ENCODE assay signal across 8 cellular contexts in genomic region chr2:96251721-96252292, GRCh38. TPM values are rescaled to one million over a fixed set of nuclear protein-coding genes. Genes with fewer than 3 reads are reported as not detected.
DNase-seq lines count a peak whose midpoint lies in the region; ATAC-seq, FAIRE-seq and TF ChIP-seq lines count a peak whose summit lies in the region.

No MANE protein-coding gene starts in this region.

- no peak overlapping the region for H2BK20ac ChIP-seq in IMR-90 (ENCODE audit: low read depth, low read length)

- peak overlapping the region; percentile 75 for H2AK9ac ChIP-seq in IMR-90 (replicated peaks; ENCODE audit: low read depth, low read length, poor library complexity)

- POLR2A ChIA-PET in AG04450 (lab: Yijun Ruan, JAX) (interaction anchor here (0.6 to 1.9 kb wide), 2 partner anchors 44 to 56 kb away, joined by 6 read pairs; partner anchors contain the start of gene STARD7), IMR-90 (lab: Charles Lee; ENCODE audit: unreplicated experiment) (no interaction called here), K562 (lab: Yijun Ruan, JAX) (interaction anchor here (1.0 kb wide), 1 partner anchor 13 kb away, joined by 5 read pairs; no protein-coding TSS in a partner anchor)

- peak overlapping the region; percentile 28; the same call in 1 of the 2 replicates for H3K14ac ChIP-seq in IMR-90 (replicated peaks; ENCODE audit: low read depth, low read length)

- H2BK5ac ChIP-seq in IMR-90 (ENCODE audit: low read depth, low read length, poor library complexity, severe bottlenecking): peak overlapping the region; percentile 55

- TF ChIP-seq RAD21 in IMR-90 (IDR thresholded peaks at IDR 0.05; ENCODE audit: low read length): no peak
- TF ChIP-seq RAD21 in K562 (CRISPR knock-in tag; conservative IDR thresholded peaks at IDR 0.05 in 1 of 2, IDR thresholded peaks at IDR 0.05 in 1 of 2): no peak

- intact Hi-C loops in IMR-90 (cut with micrococcal nuclease) (no loop called here), K562 (cut with micrococcal nuclease) (no loop called here)

- H3K4ac ChIP-seq in IMR-90 (ENCODE audit: low read depth, low read length): peak overlapping the region; percentile 51

- H4K5ac ChIP-seq in IMR-90 (ENCODE audit: low read depth, low read length): no peak overlapping the region

- dilution Hi-C loops in IMR-90 (cut with HindIII; ENCODE audit: low sequenced_read_pairs, unreplicated experiment): no loop called here

- BruUV-seq in IMR-90 (replicated peaks; lab: Mats Ljungman, UMichigan): TSS peak; percentile 47
- no TSS peak for BruUV-seq in K562 (replicated peaks; lab: Mats Ljungman, UMichigan)

- H3K4me3 ChIP-seq in AG04450 (ENCODE audit: low read depth, low read length) (no peak overlapping the region), IMR-90 (ENCODE audit: insufficient read depth, low read depth, low read length) (no peak overlapping the region), K562 (no peak overlapping the region), subcutaneous abdominal adipose tissue (ENCODE audit: low read depth in 1 of 5, low read length in 5 of 5) (no peak overlapping the region)

- no peak for TF ChIP-seq POLR2A in IMR-90 (IDR thresholded peaks at IDR 0.05; ENCODE audit: low read depth, low read length)
- no peak for TF ChIP-seq POLR2A in K562 (conservative IDR thresholded peaks at IDR 0.05)

- H3K23ac ChIP-seq in IMR-90 (ENCODE audit: low read depth, low read length): peak overlapping the region; percentile 71

- no peaks in the 10 kb centered on the region for H3K79me2 ChIP-seq in K562 (ENCODE audit: control insufficient read depth, insufficient read depth, low read length)

- H3K9me1 ChIP-seq in IMR-90 (ENCODE audit: insufficient read depth, low read length) (peaks cover 26% of the 10 kb centered on the region), K562 (ENCODE audit: control insufficient read depth, insufficient read depth, low read length) (no peaks in the 10 kb centered on the region)

- H4K91ac ChIP-seq in IMR-90 (ENCODE audit: insufficient read depth, low read depth, low read length): 0 out of 2 replicates have a peak overlapping the region, but pooled peaks have one; percentile 17

- H3K79me1 ChIP-seq in IMR-90 (ENCODE audit: low read depth in 1 of 2, low read length in 2 of 2): peaks cover 11 to 35% of the 10 kb centered on the region in 2 experiments; a peak in 3 of 4 replicates

- H3K9ac ChIP-seq in IMR-90 (ENCODE audit: low read depth, low read length) (peak overlapping the region; percentile 10; the same call in 1 of the 2 replicates), K562 (ENCODE audit: insufficient read depth in 1 of 2, low read depth in 2 of 2, low read length in 2 of 2) (peak overlapping the region in 1 of 2 experiments; percentile 54; a peak in 2 of 4 replicates), subcutaneous abdominal adipose tissue (ENCODE audit: low read length in 5 of 5) (no peak overlapping the region)

- H3K18ac ChIP-seq in IMR-90 (ENCODE audit: low read depth, low read length): no peak overlapping the region

- in situ Hi-C loops in IMR-90 (cut with MboI; ENCODE audit: low sequenced_read_pairs): loop anchor here (25.0 kb wide), 1 partner anchor 240 kb away; no protein-coding TSS in a partner anchor
- in situ Hi-C loops in K562 (cut with MboI): no loop called here

- DNase-seq in AG04450 (ENCODE audit: low read depth, low spot score): peak; percentile 85
- peak; percentile 97 for DNase-seq in IMR-90
- DNase-seq in K562 (ENCODE audit: extremely low read depth in 1 of 4, low spot score in 3 of 4): peak in 3 of 4 experiments; percentile 42 to 48 (median 48)
- peak; percentile 58 for DNase-seq in iPS-NIHi7 (ENCODE audit: extremely low spot score)
- no peak for DNase-seq in NCI-H446 treated with DMSO at 0.1 percent for 48 hours (lab: John Stamatoyannopoulos, UW)

- CTCF ChIA-PET in AG04450 (lab: Charles Lee): no interaction called here
- CTCF ChIA-PET in IMR-90 (lab: Yijun Ruan, JAX): no interaction called here
- CTCF ChIA-PET in K562 (lab: Yijun Ruan, JAX; ENCODE audit: low intra/inter-chr PET ratio): interaction anchor here (0.6 kb wide), 1 partner anchor 34 kb away, joined by 3 read pairs; no protein-coding TSS in a partner anchor

- H4K20me1 ChIP-seq in IMR-90 (ENCODE audit: insufficient read depth, low read length) (peaks cover 9% of the 10 kb centered on the region), K562 (replicated peaks; ENCODE audit: control insufficient read depth, insufficient read depth, low read length) (no peaks in the 10 kb centered on the region)

- H2AFZ ChIP-seq in IMR-90 (replicated peaks; ENCODE audit: low read length, poor library complexity) (peak overlapping the region; percentile 77), K562 (ENCODE audit: low read depth, low read length) (no peak overlapping the region)

- 30% methylated on average over 3 of the region's 6 CpGs; no CpG with 5 or more reads in 1 of the 2 experiments for WGBS in IMR-90 (ENCODE audit: extremely low coverage in 2 of 2, insufficient read length in 1 of 2), 2 experiments
- WGBS in K562 (ENCODE audit: insufficient coverage, low coverage, missing lambda C conversion rate): 79% methylated on average over 6 of the region's 6 CpGs

- peak overlapping the region; percentile 48; the same call in 1 of the 2 replicates for H2AK5ac ChIP-seq in IMR-90 (ENCODE audit: low read depth, low read length)

- ATAC-seq in IMR-90 (ENCODE audit: low read depth) (peak; percentile 98), K562 (peak; percentile 85), HG02642 (IDR thresholded peaks at IDR 0.05; ENCODE audit: poor library complexity, unreplicated experiment) (no peak), GM18520 (IDR thresholded peaks at IDR 0.05; ENCODE audit: unreplicated experiment) (no peak)

- H4K8ac ChIP-seq in IMR-90 (ENCODE audit: low read depth in 2 of 2, low read length in 2 of 2): peak overlapping the region in 1 of 2 experiments; percentile 61; a peak in 2 of 4 replicates

- H3K9me3 ChIP-seq in AG04450 (ENCODE audit: control insufficient read depth, insufficient read depth, low read length) (no peaks in the 10 kb centered on the region), IMR-90 (ENCODE audit: control insufficient read depth, insufficient read depth, low read length) (no peaks in the 10 kb centered on the region), K562 (replicated peaks; ENCODE audit: control insufficient read depth, insufficient read depth, low read depth, low read length) (no peaks in the 10 kb centered on the region), subcutaneous abdominal adipose tissue (ENCODE audit: control insufficient read depth in 5 of 5, low read length in 5 of 5) (no peaks in the 10 kb centered on the region)

- H2BK15ac ChIP-seq in IMR-90 (ENCODE audit: low read depth, low read length): no peak overlapping the region

- peak overlapping the region; percentile 51 for H3K4me2 ChIP-seq in IMR-90 (ENCODE audit: low read depth, low read length)
- H3K4me2 ChIP-seq in K562 (ENCODE audit: insufficient read depth, low read length): no peak overlapping the region

- 0 out of 2 replicates have a peak overlapping the region, but pooled peaks have one; percentile 2 for H2BK120ac ChIP-seq in IMR-90 (ENCODE audit: low read depth, low read length)

- no peak overlapping the region; the same call in 1 of the 2 replicates for H3K56ac ChIP-seq in IMR-90 (ENCODE audit: extremely low read depth, insufficient read depth, low read length)

- TF ChIP-seq EP300 in K562 (IDR thresholded peaks at IDR 0.05; ENCODE audit: low read length): no peak

- FAIRE-seq in K562 (lab: Jason Lieb, UNC): peak; percentile 64

- no peaks in the 10 kb centered on the region for H3K27me3 ChIP-seq in AG04450 (ENCODE audit: control insufficient read depth, insufficient read depth, low read length)
- H3K27me3 ChIP-seq in IMR-90 (ENCODE audit: control insufficient read depth, insufficient read depth, low read length): no peaks in the 10 kb centered on the region
- H3K27me3 ChIP-seq in K562 (ENCODE audit: control insufficient read depth in 2 of 2, insufficient read depth in 2 of 2, low read length in 2 of 2): no peaks in the 10 kb centered on the region
- H3K27me3 ChIP-seq in subcutaneous abdominal adipose tissue (ENCODE audit: control insufficient read depth in 5 of 5, insufficient read depth in 4 of 5, low read length in 5 of 5): no peaks in the 10 kb centered on the region

- H3K36me3 ChIP-seq in IMR-90 (ENCODE audit: control insufficient read depth, insufficient read depth, low read length): peaks cover 35% of the 10 kb centered on the region
- peaks cover 45% of the 10 kb centered on the region; the same call in 2 of the 3 replicates for H3K36me3 ChIP-seq in K562 (ENCODE audit: control insufficient read depth, insufficient read depth, low read length)
- peaks cover 3 to 46% (median 38%) of the 10 kb centered on the region in 5 donors for H3K36me3 ChIP-seq in subcutaneous abdominal adipose tissue (ENCODE audit: control insufficient read depth in 5 of 5, insufficient read depth in 5 of 5, low read length in 5 of 5)

- H3K4me1 ChIP-seq in IMR-90 (ENCODE audit: control insufficient read depth, insufficient read depth, low read length) (peaks cover 11% of the 10 kb centered on the region), K562 (replicated peaks in 1 of 2; ENCODE audit: control insufficient read depth in 2 of 2, insufficient read depth in 2 of 2, low read length in 2 of 2) (peaks cover 3 to 4% of the 10 kb centered on the region in 2 experiments; a peak in 4 of 5 replicates), subcutaneous abdominal adipose tissue (ENCODE audit: control insufficient read depth in 5 of 5, insufficient read depth in 5 of 5, low read length in 5 of 5) (peaks cover 10 to 58% (median 43%) of the 10 kb centered on the region in 5 donors)

- TF ChIP-seq CTCF in AG04450 (IDR thresholded peaks at IDR 0.05; ENCODE audit: low read depth, low read length): no peak
- TF ChIP-seq CTCF in IMR-90 (conservative IDR thresholded peaks at IDR 0.05; ENCODE audit: low read depth, low read length): no peak
- no peak for TF ChIP-seq CTCF in K562 (IDR thresholded peaks at IDR 0.05 in 2 of 3, conservative IDR thresholded peaks at IDR 0.05 in 1 of 3; ENCODE audit: insufficient read depth in 2 of 3, low read depth in 1 of 3, low read length in 3 of 3)

- H3K27ac ChIP-seq in AG04450 (ENCODE audit: low read depth, low read length): peak overlapping the region; percentile 68
- peak overlapping the region; percentile 53 for H3K27ac ChIP-seq in IMR-90 (ENCODE audit: insufficient read depth, low read length)
- no peak overlapping the region for H3K27ac ChIP-seq in K562 (ENCODE audit: extremely low read depth, low read depth, low read length)
- H3K27ac ChIP-seq in subcutaneous abdominal adipose tissue (ENCODE audit: low read depth, low read length): peak overlapping the region; percentile 44

RNA-seq across cellular contexts. Expression of gene TMEM127, which starts 14.0 kb away (rescaled TPM):
- polyA plus RNA-seq in AG04450 (2011; rRNA removed): 45.3 and 48.7 TPM in 2 replicates
- 42.2 and 55.9 TPM in 2 replicates for polyA minus RNA-seq in AG04450 (2011; rRNA and poly(A)+ RNA removed)
- total RNA-seq in IMR-90 (2012; rRNA removed): 20.0 and 35.7 TPM in 2 replicates
- 47.6 and 52.2 TPM in 2 replicates for polyA plus RNA-seq in IMR-90 (2012; rRNA removed)
- 15.4 and 45.4 TPM in 2 replicates for polyA plus RNA-seq in IMR-90 (2012; cell fraction: cytosol; rRNA removed)
- polyA plus RNA-seq in IMR-90 (2012; cell fraction: nucleus; rRNA removed; ENCODE audit: low replicate concordance): 28.8 and 33.4 TPM in 2 replicates
- total RNA-seq in K562 (2011; cell fraction: chromatin; rRNA removed; ENCODE audit: low replicate concordance): 14.6 and 42.7 TPM in 2 replicates
- 18.6 and 25.2 TPM in 2 replicates for total RNA-seq in K562 (2011; cell fraction: nucleolus; rRNA removed)
- 23.5 and 33.2 TPM in 2 replicates for total RNA-seq in K562 (2011; cell fraction: nucleoplasm; rRNA removed)
- total RNA-seq in K562 (2014; rRNA removed): 7.2 and 9.8 TPM in 2 replicates
- 6.7 and 6.8 TPM in 2 replicates for total RNA-seq in K562 (2014; rRNA removed; fragmentation: Illumina TruSeq; extraction: Trizol)
- 10.3 and 10.7 TPM in 2 replicates for total RNA-seq in K562 (2015; rRNA removed; fragmentation: Illumina TruSeq; extraction: Trizol)
- total RNA-seq in K562 (2021): 18.6 and 20.0 TPM in 2 replicates
- 10.9 and 16.6 TPM in 2 replicates for polyA plus RNA-seq in K562 (2011; rRNA removed)
- polyA plus RNA-seq in K562 (2011; cell fraction: cytosol; rRNA removed): 10.1 and 20.0 TPM in 2 replicates
- 8.0 and 10.8 TPM in 2 replicates for polyA plus RNA-seq in K562 (2011; cell fraction: nucleus; rRNA removed)
- 14.1 and 20.7 TPM in 2 replicates for polyA plus RNA-seq in K562 (2012)
- polyA plus RNA-seq in K562 (2014; fragmentation: Illumina TruSeq; extraction: Trizol): 16.6 and 17.4 TPM in 2 replicates
- polyA plus RNA-seq in K562 (2014; fragmentation: Nextera tagmentation; extraction: Ambion mirVana): 1 to 10 TPM; 1.7 to 2.0 TPM
- polyA plus RNA-seq in K562 (2014; rRNA removed): 9.9 and 10.8 TPM in 2 replicates
- polyA minus RNA-seq in K562 (2011; rRNA and poly(A)+ RNA removed): 12.4 and 14.8 TPM in 2 replicates
- polyA minus RNA-seq in K562 (2011; cell fraction: cytosol; rRNA and poly(A)+ RNA removed): 8.3 and 14.1 TPM in 2 replicates
- 4.8 and 7.8 TPM in 2 replicates for polyA minus RNA-seq in K562 (2011; cell fraction: nucleus; rRNA and poly(A)+ RNA removed)

RNA-seq across cellular contexts. Expression of gene CIAO1, which starts 14.2 kb away (rescaled TPM):
- 65.2 and 77.0 TPM in 2 replicates for polyA plus RNA-seq in AG04450 (2011; rRNA removed)
- polyA minus RNA-seq in AG04450 (2011; rRNA and poly(A)+ RNA removed): 66.0 and 85.9 TPM in 2 replicates
- 85.5 and 94.3 TPM in 2 replicates for total RNA-seq in IMR-90 (2012; rRNA removed)
- polyA plus RNA-seq in IMR-90 (2012; rRNA removed): 78.8 and 81.1 TPM in 2 replicates
- polyA plus RNA-seq in IMR-90 (2012; cell fraction: cytosol; rRNA removed): 70.6 and 76.8 TPM in 2 replicates
- 68.9 and 97.1 TPM in 2 replicates for polyA plus RNA-seq in IMR-90 (2012; cell fraction: nucleus; rRNA removed; ENCODE audit: low replicate concordance)
- 65.3 and 99.0 TPM in 2 replicates for total RNA-seq in K562 (2011; cell fraction: chromatin; rRNA removed; ENCODE audit: low replicate concordance)
- total RNA-seq in K562 (2011; cell fraction: nucleolus; rRNA removed): 78.5 and 85.1 TPM in 2 replicates
- 62.5 and 66.0 TPM in 2 replicates for total RNA-seq in K562 (2011; cell fraction: nucleoplasm; rRNA removed)
- 121 and 182 TPM in 2 replicates for total RNA-seq in K562 (2014; rRNA removed)
- total RNA-seq in K562 (2014; rRNA removed; fragmentation: Illumina TruSeq; extraction: Trizol): 64.7 and 78.7 TPM in 2 replicates
- total RNA-seq in K562 (2015; rRNA removed; fragmentation: Illumina TruSeq; extraction: Trizol): 85.4 and 89.7 TPM in 2 replicates
- total RNA-seq in K562 (2021): 92.8 and 94.3 TPM in 2 replicates
- polyA plus RNA-seq in K562 (2011; rRNA removed): 102 and 122 TPM in 2 replicates
- 151 and 245 TPM in 2 replicates for polyA plus RNA-seq in K562 (2011; cell fraction: cytosol; rRNA removed)
- 122 and 181 TPM in 2 replicates for polyA plus RNA-seq in K562 (2011; cell fraction: nucleus; rRNA removed)
- 74.5 and 74.6 TPM in 2 replicates for polyA plus RNA-seq in K562 (2012)
- 94.2 and 104 TPM in 2 replicates for polyA plus RNA-seq in K562 (2014; fragmentation: Illumina TruSeq; extraction: Trizol)
- 10 to 100 TPM; 11.4 to 19.2 TPM for polyA plus RNA-seq in K562 (2014; fragmentation: Nextera tagmentation; extraction: Ambion mirVana)
- 145 and 156 TPM in 2 replicates for polyA plus RNA-seq in K562 (2014; rRNA removed)
- polyA minus RNA-seq in K562 (2011; rRNA and poly(A)+ RNA removed): 72.8 and 90.4 TPM in 2 replicates
- polyA minus RNA-seq in K562 (2011; cell fraction: cytosol; rRNA and poly(A)+ RNA removed): 30.5 and 44.8 TPM in 2 replicates
- polyA minus RNA-seq in K562 (2011; cell fraction: nucleus; rRNA and poly(A)+ RNA removed): 45.0 and 45.4 TPM in 2 replicates

RNA-seq across cellular contexts. Expression of gene STARD7, which starts 43.2 kb away (rescaled TPM):
- polyA plus RNA-seq in AG04450 (2011; rRNA removed) (84.2 and 106 TPM in 2 replicates), IMR-90 (2012; rRNA removed) (51.1 and 61.7 TPM in 2 replicates), K562 (2011; rRNA removed) (95.3 and 108 TPM in 2 replicates), K562 (2014; fragmentation: Illumina TruSeq; extraction: Trizol) (136 and 145 TPM in 2 replicates), K562 (2014; fragmentation: Nextera tagmentation; extraction: Ambion mirVana) (100 to 1,000 TPM in 1 of 2 experiments, 10 to 100 TPM in 1; 90.9 to 140 TPM), K562 (2014; rRNA removed) (103 and 122 TPM in 2 replicates)
- 63.6 and 77.1 TPM in 2 replicates for polyA minus RNA-seq in AG04450 (2011; rRNA and poly(A)+ RNA removed)
- total RNA-seq in IMR-90 (2012; rRNA removed) (138 and 189 TPM in 2 replicates), K562 (2014; rRNA removed) (147 and 306 TPM in 2 replicates), K562 (2014; rRNA removed; fragmentation: Illumina TruSeq; extraction: Trizol) (173 and 193 TPM in 2 replicates), K562 (2015; rRNA removed; fragmentation: Illumina TruSeq; extraction: Trizol) (170 and 173 TPM in 2 replicates), K562 (2021) (192 and 196 TPM in 2 replicates)
- 17.9 and 21.7 TPM in 2 replicates for polyA plus RNA-seq in IMR-90 (2012; cell fraction: cytosol; rRNA removed)
- polyA plus RNA-seq in IMR-90 (2012; cell fraction: nucleus; rRNA removed; ENCODE audit: low replicate concordance): 14.0 and 58.9 TPM in 2 replicates
- total RNA-seq in K562 (2011; cell fraction: chromatin; rRNA removed; ENCODE audit: low replicate concordance): 162 and 181 TPM in 2 replicates
- total RNA-seq in K562 (2011; cell fraction: nucleolus; rRNA removed): 102 and 117 TPM in 2 replicates
- total RNA-seq in K562 (2011; cell fraction: nucleoplasm; rRNA removed): 122 and 139 TPM in 2 replicates
- 41.7 and 76.2 TPM in 2 replicates for polyA plus RNA-seq in K562 (2011; cell fraction: cytosol; rRNA removed)
- 118 and 127 TPM in 2 replicates for polyA plus RNA-seq in K562 (2011; cell fraction: nucleus; rRNA removed)
- polyA plus RNA-seq in K562 (2012): 80.3 and 106 TPM in 2 replicates
- 143 and 146 TPM in 2 replicates for polyA minus RNA-seq in K562 (2011; rRNA and poly(A)+ RNA removed)
- 72.4 and 78.6 TPM in 2 replicates for polyA minus RNA-seq in K562 (2011; cell fraction: cytosol; rRNA and poly(A)+ RNA removed)
- polyA minus RNA-seq in K562 (2011; cell fraction: nucleus; rRNA and poly(A)+ RNA removed): 76.7 and 83.3 TPM in 2 replicates

RNA-seq across cellular contexts. Expression of gene SNRNP200, which starts 53.5 kb away (rescaled TPM):
- polyA plus RNA-seq in AG04450 (2011; rRNA removed) (99.0 and 136 TPM in 2 replicates), IMR-90 (2012; rRNA removed) (108 TPM in 2 replicates), K562 (2011; rRNA removed) (191 and 199 TPM in 2 replicates), K562 (2014; fragmentation: Illumina TruSeq; extraction: Trizol) (224 and 231 TPM in 2 replicates), K562 (2014; fragmentation: Nextera tagmentation; extraction: Ambion mirVana) (100 to 1,000 TPM in 1 of 2 experiments, 10 to 100 TPM in 1; 87.9 to 155 TPM), K562 (2014; rRNA removed) (171 and 181 TPM in 2 replicates)
- polyA minus RNA-seq in AG04450 (2011; rRNA and poly(A)+ RNA removed): 231 and 300 TPM in 2 replicates
- total RNA-seq in IMR-90 (2012; rRNA removed) (44.1 and 44.2 TPM in 2 replicates), K562 (2014; rRNA removed) (76.1 and 87.5 TPM in 2 replicates), K562 (2014; rRNA removed; fragmentation: Illumina TruSeq; extraction: Trizol) (66.5 and 77.9 TPM in 2 replicates), K562 (2015; rRNA removed; fragmentation: Illumina TruSeq; extraction: Trizol) (94.4 and 95.0 TPM in 2 replicates), K562 (2021) (188 and 210 TPM in 2 replicates)
- 51.0 and 82.3 TPM in 2 replicates for polyA plus RNA-seq in IMR-90 (2012; cell fraction: cytosol; rRNA removed)
- polyA plus RNA-seq in IMR-90 (2012; cell fraction: nucleus; rRNA removed; ENCODE audit: low replicate concordance): 226 and 252 TPM in 2 replicates
- 357 and 597 TPM in 2 replicates for total RNA-seq in K562 (2011; cell fraction: chromatin; rRNA removed; ENCODE audit: low replicate concordance)
- total RNA-seq in K562 (2011; cell fraction: nucleolus; rRNA removed): 292 and 296 TPM in 2 replicates
- total RNA-seq in K562 (2011; cell fraction: nucleoplasm; rRNA removed): 272 and 298 TPM in 2 replicates
- polyA plus RNA-seq in K562 (2011; cell fraction: cytosol; rRNA removed): 297 and 335 TPM in 2 replicates
- 314 and 395 TPM in 2 replicates for polyA plus RNA-seq in K562 (2011; cell fraction: nucleus; rRNA removed)
- 148 and 177 TPM in 2 replicates for polyA plus RNA-seq in K562 (2012)
- 329 and 491 TPM in 2 replicates for polyA minus RNA-seq in K562 (2011; rRNA and poly(A)+ RNA removed)
- 205 and 221 TPM in 2 replicates for polyA minus RNA-seq in K562 (2011; cell fraction: cytosol; rRNA and poly(A)+ RNA removed)
- 92.2 and 124 TPM in 2 replicates for polyA minus RNA-seq in K562 (2011; cell fraction: nucleus; rRNA and poly(A)+ RNA removed)

Comparison
In these comparisons a context has a peak if more than half of its experiments do, and no peak if none do; other contexts are left out.
1. ATAC-seq: peak in IMR-90 (single experiment) and K562 (single experiment); none in HG02642 (single experiment) and GM18520 (single experiment).